ENCODE assay signal across 8 cellular contexts in the genomic region with DNA sequence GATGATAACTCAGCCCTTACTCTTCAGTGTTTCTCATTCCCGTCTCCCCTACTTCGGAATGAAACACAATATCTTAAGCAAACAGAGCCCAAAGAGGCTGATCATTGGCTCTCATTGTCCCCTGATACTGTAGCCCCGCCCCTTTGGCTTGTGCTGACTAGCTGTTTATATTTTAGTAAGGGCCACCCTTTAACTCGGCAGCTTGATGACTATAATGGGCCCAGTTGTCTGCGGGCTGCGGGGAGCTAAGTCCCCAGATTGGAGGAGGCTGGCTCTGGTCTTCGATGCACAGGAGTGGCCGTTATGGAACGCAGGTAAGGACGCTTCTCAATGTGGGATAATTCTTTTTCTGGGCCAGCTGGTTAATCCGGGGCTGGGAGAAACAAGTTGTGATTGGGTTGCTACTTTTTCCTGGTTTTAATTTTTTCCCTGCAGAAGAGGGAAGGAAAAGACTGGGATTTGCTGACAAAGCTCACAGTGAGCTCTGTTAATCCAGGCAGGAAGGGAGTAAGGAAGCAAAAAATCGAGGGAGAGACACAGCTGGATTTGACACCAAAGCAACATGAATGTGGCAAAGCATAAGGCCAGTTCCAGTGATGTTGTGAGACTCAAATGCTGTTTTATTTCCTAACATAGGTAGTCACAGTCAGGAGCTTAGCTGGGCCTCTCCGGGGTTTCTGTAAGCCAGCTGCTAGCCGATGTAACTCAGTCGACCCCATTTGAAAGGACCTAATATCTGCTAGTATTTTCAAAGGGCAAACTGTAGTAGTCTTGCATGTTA. TPM values are rescaled to one million over a fixed set of nuclear protein-coding genes. Genes with fewer than 3 reads are reported as not detected.
DNase-seq lines count a peak whose midpoint lies in the region; ATAC-seq, FAIRE-seq and TF ChIP-seq lines count a peak whose summit lies in the region.

Gene TRIM2, plus strand, starts transcription at position 197 of the 781 bp plus-strand sequence. Its CDS starts 88 bp downstream, at position 285.

- H3K27me3 ChIP-seq in astrocyte (ENCODE audit: insufficient read depth, low read length) (no peaks in the 10 kb centered on the region), hepatocyte (no peaks in the 10 kb centered on the region)

- H3K9me3 Mint-ChIP-seq in astrocyte (ENCODE audit: unreplicated experiment) = peaks cover 2% of the 10 kb centered on the region

- peak; percentile 14 for ATAC-seq in GM19324 (IDR thresholded peaks at IDR 0.05; ENCODE audit: low FRiP score, unreplicated experiment)

- H3K27ac ChIP-seq in astrocyte (ENCODE audit: low read depth, low read length) (no peak within 1 kb of the TSS), hepatocyte (peak within 1 kb of the TSS; percentile 97)

- H3K4me2 ChIP-seq in astrocyte (ENCODE audit: low read length) (peak within 1 kb of the TSS; percentile 79), hepatocyte (peak within 1 kb of the TSS; percentile 75)

- TF ChIP-seq CTCF in astrocyte (IDR thresholded peaks at IDR 0.05; ENCODE audit: insufficient read depth, low read depth, low read length) (no peak), hepatocyte (IDR thresholded peaks at IDR 0.05; ENCODE audit: poor library complexity) (no peak)

- 6% methylated on average over 15 of the region's 15 CpGs for WGBS in hepatocyte (ENCODE audit: low lambda C conversion rate, missing lambda C conversion rate)

- peaks cover 3% of the 10 kb centered on the region for H3K27me3 Mint-ChIP-seq in astrocyte (ENCODE audit: low read depth, unreplicated experiment)

- H3K27ac Mint-ChIP-seq in astrocyte (ENCODE audit: unreplicated experiment) = peak within 1 kb of the TSS; percentile 28

- H3K4me3 Mint-ChIP-seq in astrocyte (ENCODE audit: unreplicated experiment) = peak within 1 kb of the TSS; percentile 80

- H3K4me1 ChIP-seq in astrocyte (ENCODE audit: insufficient read depth, low read length) (peaks cover 21% of the 10 kb centered on the region), hepatocyte (ENCODE audit: insufficient read depth) (peaks cover 17% of the 10 kb centered on the region)

- no peaks in the 10 kb centered on the region for H3K9me2 ChIP-seq in hepatocyte (replicated peaks; ENCODE audit: insufficient read depth)

- DNase-seq in NCI-H128 (lab: John Stamatoyannopoulos, UW; ENCODE audit: unreplicated experiment) (peak; percentile 34), astrocyte (ENCODE audit: low read depth) (peak; percentile 73), hepatocyte (ENCODE audit: low spot score) (peak; percentile 94), pulmonary artery endothelial cell (ENCODE audit: low read depth, low spot score) (no peak), NCI-H226 (no peak), MV-4-11 (lab: John Stamatoyannopoulos, UW) (no peak)
- no peak for DNase-seq in stimulated activated CD4-positive, alpha-beta T cell treated with anti-CD3 and anti-CD28 coated beads, Interleukin-2, amount 100 ng/mL, for 48 hours

- H3K4me1 Mint-ChIP-seq in astrocyte (ENCODE audit: low read depth, unreplicated experiment) = peaks cover 14% of the 10 kb centered on the region

- H4K20me1 ChIP-seq in astrocyte (ENCODE audit: insufficient read depth, low read length) = peaks cover 4% of the 10 kb centered on the region
- H4K20me1 ChIP-seq in hepatocyte (ENCODE audit: insufficient read depth, poor library complexity, severe bottlenecking) = no peaks in the 10 kb centered on the region

- no peaks in the 10 kb centered on the region for H3K79me2 ChIP-seq in astrocyte (ENCODE audit: insufficient read depth, low read length)
- peaks cover 27% of the 10 kb centered on the region for H3K79me2 ChIP-seq in hepatocyte

- peak within 1 kb of the TSS; percentile 62 for H2AFZ ChIP-seq in astrocyte (ENCODE audit: low read depth, low read length)
- peak within 1 kb of the TSS; percentile 3 for H2AFZ ChIP-seq in hepatocyte

- peak within 1 kb of the TSS; percentile 24 for H3K4me3 ChIP-seq in astrocyte (ENCODE audit: insufficient read depth, low read depth, low read length)
- peak within 1 kb of the TSS; percentile 25 for H3K4me3 ChIP-seq in hepatocyte

- no peaks in the 10 kb centered on the region for H3K36me3 Mint-ChIP-seq in astrocyte (ENCODE audit: low read depth, unreplicated experiment)

- no peaks in the 10 kb centered on the region for H3K36me3 ChIP-seq in astrocyte (ENCODE audit: insufficient read depth, low read length)
- no peaks in the 10 kb centered on the region for H3K36me3 ChIP-seq in hepatocyte (replicated peaks; ENCODE audit: insufficient read depth, low read depth)

- H3K9ac ChIP-seq in astrocyte (ENCODE audit: low read length) = peak within 1 kb of the TSS; percentile 42

- FAIRE-seq in astrocyte (lab: Jason Lieb, UNC) = no peak

- H3K9me3 ChIP-seq in astrocyte (ENCODE audit: insufficient read depth, low read depth, low read length) (no peaks in the 10 kb centered on the region), hepatocyte (ENCODE audit: low read depth) (no peaks in the 10 kb centered on the region)

RNA-seq across cellular contexts. Expression of gene TRIM2, which starts in this region (rescaled TPM):
- 46.4 and 51.8 TPM in 2 replicates for total RNA-seq in astrocyte
- 82.1 and 84.1 TPM in 2 replicates for total RNA-seq in hepatocyte
- polyA plus RNA-seq in hepatocyte = 24.4 and 32.0 TPM in 2 replicates
- total RNA-seq in pulmonary artery endothelial cell = 12.7 and 27.1 TPM in 2 replicates

Comparison
In these comparisons a context has a peak if more than half of its experiments do, and no peak if none do; other contexts are left out.
1. DNase-seq: peak in NCI-H128 (single experiment), astrocyte (single experiment) and hepatocyte (single experiment); none in pulmonary artery endothelial cell (single experiment), stimulated activated CD4-positive, alpha-beta T cell treated with anti-CD3 and anti-CD28 coated beads, Interleukin-2, amount 100 ng/mL, for 48 hours (0 of 2), NCI-H226 (single experiment) and MV-4-11 (single experiment).